ENCODE assay signal across 8 cellular contexts in genomic region chr15:35289029-35289617, GRCh38.
A peak's percentile ranks its signal among the peaks of the same experiment; 100 is the strongest.
DNase-seq lines count a peak whose midpoint lies in the region; FAIRE-seq and TF ChIP-seq lines count a peak whose summit lies in the region.

No MANE protein-coding gene starts in this region.

- H3K36me3 Mint-ChIP-seq in endothelial cell (ENCODE audit: low read depth, unreplicated experiment), result no peaks in the 10 kb centered on the region
- H3K36me3 Mint-ChIP-seq in nephron progenitor cell (ENCODE audit: low read depth), result no peaks in the 10 kb centered on the region

- H3K27ac Mint-ChIP-seq in endothelial cell (ENCODE audit: unreplicated experiment) (no peak overlapping the region), nephron progenitor cell (no peak overlapping the region)

- no peaks in the 10 kb centered on the region for H3K4me1 Mint-ChIP-seq in endothelial cell (ENCODE audit: unreplicated experiment)
- peaks cover 36% of the 10 kb centered on the region for H3K4me1 Mint-ChIP-seq in nephron progenitor cell

- H3K9me3 Mint-ChIP-seq in endothelial cell (ENCODE audit: unreplicated experiment) (no peaks in the 10 kb centered on the region), nephron progenitor cell (peaks cover under 1% of the 10 kb centered on the region)

- H3K27me3 Mint-ChIP-seq in endothelial cell (ENCODE audit: unreplicated experiment), result no peaks in the 10 kb centered on the region
- H3K27me3 Mint-ChIP-seq in nephron progenitor cell (ENCODE audit: low read depth, poor library complexity), result no peaks in the 10 kb centered on the region

- TF ChIP-seq CTCF in D721Med (IDR thresholded peaks at IDR 0.05; ENCODE audit: insufficient read depth, missing control alignments), result peak; percentile 85
- TF ChIP-seq CTCF in endothelial cell (IDR thresholded peaks at IDR 0.05; ENCODE audit: unreplicated experiment), result peak; percentile 74
- TF ChIP-seq CTCF in nephron progenitor cell (IDR thresholded peaks at IDR 0.05), result peak; percentile 84

- DNase-seq in D721Med (ENCODE audit: insufficient read length, low spot score) (no peak), HCEC 1CT (peak; percentile 74), NCI-H82 treated with DMSO at 0.1 percent for 48 hours (lab: John Stamatoyannopoulos, UW; ENCODE audit: unreplicated experiment) (peak; percentile 42), endothelial cell (ENCODE audit: low spot score) (peak; percentile 19), nephron progenitor cell (peak; percentile 25), 8988T (no peak), posterior cingulate gyrus (no peak), mucosa of gallbladder (ENCODE audit: low spot score) (no peak)

- peak; percentile 38 for FAIRE-seq in D721Med (lab: Jason Lieb, UNC)

- intact Hi-C loops in posterior cingulate gyrus (cut with DNase I), result loop anchor here (5.0 kb wide), 1 partner anchor 1588 kb away; no protein-coding TSS in a partner anchor

- H3K4me3 Mint-ChIP-seq in endothelial cell (ENCODE audit: unreplicated experiment), result no peak overlapping the region
- no peak overlapping the region for H3K4me3 Mint-ChIP-seq in nephron progenitor cell

Comparison
In these comparisons a context has a peak if more than half of its experiments do, and no peak if none do; other contexts are left out.
1. DNase-seq: peak in HCEC 1CT (single experiment), NCI-H82 treated with DMSO at 0.1 percent for 48 hours (single experiment), endothelial cell (single experiment) and nephron progenitor cell (single experiment); none in D721Med (single experiment), 8988T (single experiment), posterior cingulate gyrus (0 of 10) and mucosa of gallbladder (single experiment).
2. Peak in every context shown above with its lines, with median percentiles within 50 percentile points of each other: CTCF ChIP-seq.